8 cellular contexts compared by ENCODE assay signal in the genomic region with DNA sequence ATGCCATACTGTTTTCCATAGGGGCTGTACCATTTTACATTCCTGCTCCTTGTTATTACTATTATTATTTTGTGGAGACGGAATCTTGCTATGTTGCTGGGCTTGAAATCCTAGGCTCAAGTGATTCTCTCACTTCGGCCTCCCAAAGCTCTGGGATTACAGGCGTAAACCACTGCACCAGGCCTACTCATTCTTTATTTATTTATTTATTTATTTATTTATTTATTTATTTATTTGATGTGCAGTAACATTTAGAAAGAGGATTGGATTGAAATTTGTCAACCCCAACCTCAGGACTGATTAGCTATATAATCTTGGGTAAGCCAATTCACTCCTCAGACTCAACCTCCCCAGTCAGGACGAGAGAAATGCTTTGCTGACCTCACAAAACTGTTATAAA.
"Had no signal": no experiment of that assay in that cellular context is flagged by ENCODE, and none has a peak within 500 bp of the region (broad histone marks: within the 10 kb centered on the region; RNA-seq: fewer than 3 reads in every experiment).

No MANE protein-coding gene starts in this region.

- DNase-seq: GDM1, GF-D8 had no signal

- ATAC-seq: GM12878 had no signal

- H3K4me3 ChIP-seq: GM12878 had no signal

- FAIRE-seq: G401.6, GM12878, GM12891, GM12892, GM18507, GM19239 had no signal
